In genomic region chr17:35947156-35947585, GRCh38 we compare ENCODE assay signal across 8 cellular contexts. TPM values are rescaled to one million over a fixed set of nuclear protein-coding genes. Genes with fewer than 3 reads are reported as not detected.
DNase-seq lines count a peak whose midpoint lies in the region; ATAC-seq, FAIRE-seq and TF ChIP-seq lines count a peak whose summit lies in the region.

No MANE protein-coding gene starts in this region.

- ATAC-seq in activated CD8-positive, alpha-beta T cell treated with anti-CD3 and anti-CD28 coated beads, Interleukin-2, amount 10 ng/mL, durations not matched to agents 7 days and 5 days, result peak; percentile 87
- ATAC-seq in GM21576 (IDR thresholded peaks at IDR 0.05; ENCODE audit: unreplicated experiment), result no peak

- H3K4me3 ChIP-seq in GM23248, result no peak overlapping the region
- no peak overlapping the region for H3K4me3 ChIP-seq in neural progenitor cell

- TF ChIP-seq CTCF in neural progenitor cell (IDR thresholded peaks at IDR 0.05), result peak; percentile 83

- H3K4me2 ChIP-seq in GM23248 (ENCODE audit: unreplicated experiment) (no peak overlapping the region), neural progenitor cell (no peak overlapping the region)

- no peak for TF ChIP-seq POLR2A in erythroblast (IDR thresholded peaks at IDR 0.05; ENCODE audit: low read length)

- H2AFZ ChIP-seq in GM23248 (no peak overlapping the region; the same call in 1 of the 2 replicates), neural progenitor cell (replicated peaks) (peak overlapping the region; percentile 65)

- no peaks in the 10 kb centered on the region for H3K79me2 ChIP-seq in GM23248 (ENCODE audit: insufficient read depth)
- no peaks in the 10 kb centered on the region for H3K79me2 ChIP-seq in neural progenitor cell (ENCODE audit: low read depth)

- DNase-seq in AG20443 (ENCODE audit: low spot score) (peak; percentile 46), GM23248 (peak; percentile 57), NCI-H748 (lab: John Stamatoyannopoulos, UW; ENCODE audit: unreplicated experiment) (peak; percentile 67), erythroblast (lab: John Stamatoyannopoulos, UW) (peak; percentile 36 to 59), neural progenitor cell (ENCODE audit: low spot score) (peak; percentile 81), urothelium cell line (ENCODE audit: low spot score) (peak; percentile 63)
- peak; percentile 75 for DNase-seq in activated CD8-positive, alpha-beta T cell treated with anti-CD3 and anti-CD28 coated beads, Interleukin-2, amount 10 ng/mL, durations not matched to agents 7 days and 5 days

- H3K4me1 ChIP-seq in GM23248 (ENCODE audit: insufficient read depth) (no peaks in the 10 kb centered on the region), neural progenitor cell (no peaks in the 10 kb centered on the region)

- FAIRE-seq in urothelium cell line (lab: Jason Lieb, UNC), result no peak

- peaks cover 10% of the 10 kb centered on the region for H3K4me1 Mint-ChIP-seq in activated CD8-positive, alpha-beta T cell treated with anti-CD3 and anti-CD28 coated beads, Interleukin-2, amount 10 ng/mL, durations not matched to agents 7 days and 5 days (ENCODE audit: low read depth)
- H3K4me1 Mint-ChIP-seq in neural progenitor cell, result no peaks in the 10 kb centered on the region

- H3K27ac ChIP-seq in GM23248, result no peak overlapping the region
- no peak overlapping the region for H3K27ac ChIP-seq in neural progenitor cell

- POLR2A ChIA-PET in activated CD8-positive, alpha-beta T cell treated with anti-CD3 and anti-CD28 coated beads, Interleukin-2, amount 10 ng/mL, durations not matched to agents 7 days and 5 days (lab: Charles Lee), result interaction anchor here (0.6 kb wide), 1 partner anchor 28 kb away, joined by 4 read pairs; no protein-coding TSS in a partner anchor

- H3K9me2 ChIP-seq in GM23248 (ENCODE audit: insufficient read depth), result no peaks in the 10 kb centered on the region

- no peaks in the 10 kb centered on the region for H3K36me3 Mint-ChIP-seq in activated CD8-positive, alpha-beta T cell treated with anti-CD3 and anti-CD28 coated beads, Interleukin-2, amount 10 ng/mL, durations not matched to agents 7 days and 5 days (ENCODE audit: low read depth)
- no peaks in the 10 kb centered on the region for H3K36me3 Mint-ChIP-seq in neural progenitor cell

- H3K4me3 Mint-ChIP-seq in activated CD8-positive, alpha-beta T cell treated with anti-CD3 and anti-CD28 coated beads, Interleukin-2, amount 10 ng/mL, durations not matched to agents 7 days and 5 days, result no peak overlapping the region
- no peak overlapping the region for H3K4me3 Mint-ChIP-seq in neural progenitor cell

- peaks cover 7% of the 10 kb centered on the region for H3K27me3 Mint-ChIP-seq in activated CD8-positive, alpha-beta T cell treated with anti-CD3 and anti-CD28 coated beads, Interleukin-2, amount 10 ng/mL, durations not matched to agents 7 days and 5 days (ENCODE audit: low read depth)
- peaks cover 4% of the 10 kb centered on the region for H3K27me3 Mint-ChIP-seq in neural progenitor cell (ENCODE audit: insufficient read depth, low read depth)

- no peak overlapping the region for H3K27ac Mint-ChIP-seq in activated CD8-positive, alpha-beta T cell treated with anti-CD3 and anti-CD28 coated beads, Interleukin-2, amount 10 ng/mL, durations not matched to agents 7 days and 5 days
- H3K27ac Mint-ChIP-seq in neural progenitor cell, result no peak overlapping the region

- H3K9me3 Mint-ChIP-seq in activated CD8-positive, alpha-beta T cell treated with anti-CD3 and anti-CD28 coated beads, Interleukin-2, amount 10 ng/mL, durations not matched to agents 7 days and 5 days (ENCODE audit: insufficient read depth), result no peaks in the 10 kb centered on the region
- H3K9me3 Mint-ChIP-seq in neural progenitor cell, result no peaks in the 10 kb centered on the region

- CTCF ChIA-PET in activated CD8-positive, alpha-beta T cell treated with anti-CD3 and anti-CD28 coated beads, Interleukin-2, amount 10 ng/mL, durations not matched to agents 7 days and 5 days (lab: Charles Lee), result interaction anchor here (0.6 to 2.7 kb wide), 6 partner anchors 12 to 1896 kb away, joined by 3 to 13 read pairs (median 3); no protein-coding TSS in a partner anchor

- H4K20me1 ChIP-seq in GM23248 (ENCODE audit: insufficient read depth) (no peaks in the 10 kb centered on the region), neural progenitor cell (ENCODE audit: low read depth) (no peaks in the 10 kb centered on the region)

- H3K27me3 ChIP-seq in GM23248 (replicated peaks; ENCODE audit: insufficient read depth) (peaks cover 7% of the 10 kb centered on the region; the same call in 1 of the 2 replicates), neural progenitor cell (no peaks in the 10 kb centered on the region)

- H3K9me3 ChIP-seq in GM23248 (ENCODE audit: low read depth), result no peaks in the 10 kb centered on the region
- no peaks in the 10 kb centered on the region for H3K9me3 ChIP-seq in neural progenitor cell (ENCODE audit: low read depth)

- H3F3A ChIP-seq in GM23248 (ENCODE audit: insufficient read depth) (no peaks in the 10 kb centered on the region), neural progenitor cell (ENCODE audit: low read depth) (no peaks in the 10 kb centered on the region)

- no peak overlapping the region for H3K9ac ChIP-seq in GM23248
- H3K9ac ChIP-seq in neural progenitor cell, result no peak overlapping the region

- WGBS in GM23248 (ENCODE audit: low coverage in 1 of 2, low lambda C conversion rate in 2 of 2, missing lambda C conversion rate in 2 of 2), 2 experiments, result 38 to 42% methylated on average over 12 of the region's 12 CpGs

- H3K36me3 ChIP-seq in GM23248 (ENCODE audit: low read depth), result no peaks in the 10 kb centered on the region
- H3K36me3 ChIP-seq in neural progenitor cell, result no peaks in the 10 kb centered on the region

- in situ Hi-C loops in GM23248 (cut with MboI), result no loop called here

RNA-seq across cellular contexts. Expression of gene LYZL6, which starts 3.7 kb away (rescaled TPM):
- not detected in 2 replicates for total RNA-seq in GM23248 (2014; rRNA removed; shearing (Covaris generic))
- not detected in 2 replicates for polyA plus RNA-seq in GM23248 (2016; fragmentation: Nextera tagmentation; extraction: Ambion mirVana)
- total RNA-seq in activated CD8-positive, alpha-beta T cell treated with anti-CD3 and anti-CD28 coated beads, Interleukin-2, amount 10 ng/mL, durations not matched to agents 7 days and 5 days, result not detected
- total RNA-seq in neural progenitor cell (ENCODE audit: low replicate concordance), result not detected in 2 replicates

RNA-seq across cellular contexts. Expression of gene RDM1, which starts 16.6 kb away (rescaled TPM):
- not detected in 2 replicates for total RNA-seq in GM23248 (2014; rRNA removed; shearing (Covaris generic))
- polyA plus RNA-seq in GM23248 (2016; fragmentation: Nextera tagmentation; extraction: Ambion mirVana), result not detected in 2 replicates
- 10 to 100 TPM; 13.9 to 14.4 TPM for total RNA-seq in activated CD8-positive, alpha-beta T cell treated with anti-CD3 and anti-CD28 coated beads, Interleukin-2, amount 10 ng/mL, durations not matched to agents 7 days and 5 days
- 22.8 and 28.8 TPM in 2 replicates for total RNA-seq in neural progenitor cell (ENCODE audit: low replicate concordance)

RNA-seq across cellular contexts. Expression of gene CCL16, which starts 34.1 kb away (rescaled TPM):
- total RNA-seq in GM23248 (2014; rRNA removed; shearing (Covaris generic)), result not detected in 2 replicates
- polyA plus RNA-seq in GM23248 (2016; fragmentation: Nextera tagmentation; extraction: Ambion mirVana), result not detected in 2 replicates
- not detected for total RNA-seq in activated CD8-positive, alpha-beta T cell treated with anti-CD3 and anti-CD28 coated beads, Interleukin-2, amount 10 ng/mL, durations not matched to agents 7 days and 5 days
- total RNA-seq in neural progenitor cell (ENCODE audit: low replicate concordance), result not detected in 2 replicates

RNA-seq across cellular contexts. Expression of gene CCL14, which starts 39.4 kb away (rescaled TPM):
- not detected in 2 replicates for total RNA-seq in GM23248 (2014; rRNA removed; shearing (Covaris generic))
- polyA plus RNA-seq in GM23248 (2016; fragmentation: Nextera tagmentation; extraction: Ambion mirVana), result not detected in 2 replicates
- not detected for total RNA-seq in activated CD8-positive, alpha-beta T cell treated with anti-CD3 and anti-CD28 coated beads, Interleukin-2, amount 10 ng/mL, durations not matched to agents 7 days and 5 days
- total RNA-seq in neural progenitor cell (ENCODE audit: low replicate concordance), result not detected in 2 replicates

RNA-seq across cellular contexts. Expression of gene CCL15, which starts 54.2 kb away (rescaled TPM):
- total RNA-seq in GM23248 (2014; rRNA removed; shearing (Covaris generic)), result not detected in 2 replicates
- not detected in 2 replicates for polyA plus RNA-seq in GM23248 (2016; fragmentation: Nextera tagmentation; extraction: Ambion mirVana)
- not detected for total RNA-seq in activated CD8-positive, alpha-beta T cell treated with anti-CD3 and anti-CD28 coated beads, Interleukin-2, amount 10 ng/mL, durations not matched to agents 7 days and 5 days
- not detected in 2 replicates for total RNA-seq in neural progenitor cell (ENCODE audit: low replicate concordance)

Comparison
In these comparisons a context has a peak if more than half of its experiments do, and no peak if none do; other contexts are left out.
1. RNA of gene RDM1, which starts 16.6 kb away (total RNA-seq): 22.8 to 28.8 TPM in neural progenitor cell and 13.9 to 14.4 TPM in activated CD8-positive, alpha-beta T cell treated with anti-CD3 and anti-CD28 coated beads, Interleukin-2, amount 10 ng/mL, durations not matched to agents 7 days and 5 days; not detected in GM23248; every median in the first group is over 10 times any median in the second.
2. Peak in every context shown above with its lines, with median percentiles within 50 percentile points of each other: DNase-seq.